Comparison of ENCODE assay signal across 18 cellular contexts in genomic region chr14:102736956-102737355, GRCh38. TPM values are rescaled to one million over a fixed set of nuclear protein-coding genes. Genes with fewer than 3 reads are reported as not detected.
A peak's percentile ranks its signal among the peaks of the same experiment; 100 is the strongest.
DNase-seq lines count a peak whose midpoint lies in the region; ATAC-seq, FAIRE-seq and TF ChIP-seq lines count a peak whose summit lies in the region.
"Had no signal": no experiment of that assay in that cellular context is flagged by ENCODE, and none has a peak within 500 bp of the region (broad histone marks: within the 10 kb centered on the region; RNA-seq: fewer than 3 reads in every experiment).

No MANE protein-coding gene starts in this region.

- peak overlapping the region; percentile 48 for H4K12ac ChIP-seq in trophoblast cell (ENCODE audit: low read depth, low read length)

- POLR2A ChIA-PET in K562 (lab: Yijun Ruan, JAX), result interaction anchor here (0.6 kb wide), 1 partner anchor 173 kb away, joined by 3 read pairs; no protein-coding TSS in a partner anchor
- POLR2A ChIA-PET in H1 (lab: Charles Lee; ENCODE audit: partially characterized antibody), result interaction anchor here (0.5 kb wide), 1 partner anchor 35 kb away, joined by 3 read pairs; no protein-coding TSS in a partner anchor
- POLR2A ChIA-PET in naive thymus-derived CD8-positive, alpha-beta T cell (lab: Charles Lee), result interaction anchor here (0.7 kb wide), 1 partner anchor 163 kb away, joined by 3 read pairs; no protein-coding TSS in a partner anchor

- H3K4me3 ChIP-seq in K562, result no peak overlapping the region
- H3K4me3 ChIP-seq in H1 (ENCODE audit: extremely low read depth in 1 of 4, insufficient read depth in 2 of 4, low read depth in 3 of 4, low read length in 4 of 4), result no peak overlapping the region
- no peak overlapping the region for H3K4me3 ChIP-seq in mesenchymal stem cell (ENCODE audit: insufficient read depth in 1 of 2, low read depth in 1 of 2, low read length in 2 of 2)
- no peak overlapping the region for H3K4me3 ChIP-seq in trophoblast cell (ENCODE audit: low read depth, low read length)
- H3K4me3 ChIP-seq: GM12878, GM23248 had no signal

- no peaks in the 10 kb centered on the region; the same call in 1 of the 2 replicates for H3K9me3 ChIP-seq in K562 (replicated peaks; ENCODE audit: control insufficient read depth, insufficient read depth, low read depth, low read length)
- H3K9me3 ChIP-seq in H1 (ENCODE audit: insufficient read depth in 2 of 2, low read depth in 1 of 2, low read length in 1 of 2), result peaks cover 0 to 4% of the 10 kb centered on the region in 2 experiments; a peak in 3 of 4 replicates
- H3K9me3 ChIP-seq in mesenchymal stem cell (ENCODE audit: control insufficient read depth, low read length), result peaks cover 18% of the 10 kb centered on the region
- H3K9me3 ChIP-seq in trophoblast cell (ENCODE audit: insufficient read depth, low read depth, low read length), result peaks cover 9% of the 10 kb centered on the region

- H2AFZ ChIP-seq in K562 (ENCODE audit: low read depth, low read length) (no peak overlapping the region), H1 (ENCODE audit: low read length) (no peak overlapping the region), mesenchymal stem cell (ENCODE audit: low read depth, low read length) (no peak overlapping the region), trophoblast cell (ENCODE audit: insufficient read depth, low read length, poor library complexity) (no peak overlapping the region)
- H2AFZ ChIP-seq: GM23248 had no signal

- H2BK15ac ChIP-seq in H1 (ENCODE audit: low read length), result no peak overlapping the region
- H2BK15ac ChIP-seq in mesenchymal stem cell (ENCODE audit: low read depth, poor library complexity, severe bottlenecking), result no peak overlapping the region

- H2BK5ac ChIP-seq in H1 (ENCODE audit: low read depth, low read length) (no peak overlapping the region; the same call in 1 of the 2 replicates), mesenchymal stem cell (ENCODE audit: low read depth, low read length, poor library complexity, severe bottlenecking) (peak overlapping the region; percentile 9), trophoblast cell (ENCODE audit: low read depth, low read length, poor library complexity) (no peak overlapping the region)

- no peaks in the 10 kb centered on the region for H3K4me1 ChIP-seq in K562 (replicated peaks in 1 of 2; ENCODE audit: control insufficient read depth in 2 of 2, insufficient read depth in 2 of 2, low read length in 2 of 2)
- no peaks in the 10 kb centered on the region for H3K4me1 ChIP-seq in H1 (replicated peaks in 1 of 4; ENCODE audit: control insufficient read depth in 3 of 4, insufficient read depth in 4 of 4, low read length in 3 of 4)
- peaks cover 2% of the 10 kb centered on the region for H3K4me1 ChIP-seq in mesenchymal stem cell (ENCODE audit: control insufficient read depth, insufficient read depth, low read depth, low read length)
- peaks cover 4 to 5% of the 10 kb centered on the region in 2 experiments for H3K4me1 ChIP-seq in trophoblast cell (ENCODE audit: control insufficient read depth in 1 of 2, insufficient read depth in 2 of 2, low read length in 2 of 2)
- H3K4me1 ChIP-seq: BE2C had no signal

- no peak overlapping the region for H3K18ac ChIP-seq in H1 (ENCODE audit: extremely low read depth, low read length)
- H3K18ac ChIP-seq in mesenchymal stem cell (ENCODE audit: low read depth in 1 of 2, low read length in 2 of 2), result no peak overlapping the region
- H3K18ac ChIP-seq in trophoblast cell (ENCODE audit: low read length), result no peak overlapping the region

- no peak overlapping the region for H4K91ac ChIP-seq in H1 (replicated peaks; ENCODE audit: insufficient read length, low read length)
- no peak overlapping the region for H4K91ac ChIP-seq in mesenchymal stem cell (ENCODE audit: low read length)
- no peak overlapping the region for H4K91ac ChIP-seq in trophoblast cell (ENCODE audit: low read depth, low read length)

- no peak overlapping the region for H3K9ac ChIP-seq in K562 (ENCODE audit: insufficient read depth in 1 of 2, low read depth in 2 of 2, low read length in 2 of 2)
- no peak overlapping the region for H3K9ac ChIP-seq in H1 (replicated peaks in 1 of 4; ENCODE audit: extremely low read depth in 1 of 4, low read depth in 3 of 4, low read length in 3 of 4)
- no peak overlapping the region for H3K9ac ChIP-seq in mesenchymal stem cell (ENCODE audit: low read length)
- peak overlapping the region; percentile 20 for H3K9ac ChIP-seq in trophoblast cell (ENCODE audit: low read length)
- H3K9ac ChIP-seq: GM23248 had no signal

- no peak overlapping the region for H4K8ac ChIP-seq in H1 (ENCODE audit: extremely low read depth, insufficient read depth, low read length)
- H4K8ac ChIP-seq in mesenchymal stem cell (ENCODE audit: low read length), result no peak overlapping the region
- H4K8ac ChIP-seq in trophoblast cell (ENCODE audit: low read depth, low read length), result no peak overlapping the region

- H4K5ac ChIP-seq in H1 (ENCODE audit: insufficient read length, low read depth, low read length), result no peak overlapping the region

- H2BK20ac ChIP-seq in H1 (ENCODE audit: low read length), result no peak overlapping the region

- peak overlapping the region in 2 of 10 donors; percentile 37 to 48 for H3K27ac Mint-ChIP-seq in naive thymus-derived CD8-positive, alpha-beta T cell
- no peak overlapping the region for H3K27ac Mint-ChIP-seq in osteocyte (ENCODE audit: unreplicated experiment)

- H2BK12ac ChIP-seq in H1 (ENCODE audit: low read depth, low read length) (0 out of 2 replicates have a peak overlapping the region, but pooled peaks have one; percentile 50), mesenchymal stem cell (ENCODE audit: low read length in 2 of 2) (no peak overlapping the region), trophoblast cell (ENCODE audit: low read length) (no peak overlapping the region)

- no peak for TF ChIP-seq EP300 in K562 (IDR thresholded peaks at IDR 0.05; ENCODE audit: low read length)
- TF ChIP-seq EP300 in H1 (IDR thresholded peaks at IDR 0.05; ENCODE audit: borderline replicate concordance in 1 of 2, low read depth in 2 of 2, low read length in 2 of 2), result no peak

- H3K14ac ChIP-seq in H1 (ENCODE audit: insufficient read length), result no peak overlapping the region
- H3K14ac ChIP-seq in mesenchymal stem cell (ENCODE audit: low read length in 2 of 2), result peak overlapping the region in 1 of 2 experiments; percentile 42
- no peak overlapping the region for H3K14ac ChIP-seq in trophoblast cell (ENCODE audit: low read length)

- H3K23ac ChIP-seq in H1 (ENCODE audit: insufficient read length) (no peak overlapping the region), mesenchymal stem cell (ENCODE audit: low read length in 2 of 2) (no peak overlapping the region), trophoblast cell (ENCODE audit: low read length) (no peak overlapping the region)

- peaks cover 0 to 8% (median 0%) of the 10 kb centered on the region in 4 donors for H3K4me1 Mint-ChIP-seq in naive thymus-derived CD8-positive, alpha-beta T cell
- no peaks in the 10 kb centered on the region for H3K4me1 Mint-ChIP-seq in osteocyte (ENCODE audit: unreplicated experiment)

- DNase-seq in K562 (ENCODE audit: extremely low read depth in 1 of 4, low spot score in 3 of 4) (no peak), H1 (ENCODE audit: low read depth in 1 of 2, low spot score in 2 of 2) (no peak), mesenchymal stem cell (no peak), trophoblast cell (no peak), osteocyte (ENCODE audit: extremely low spot score, unreplicated experiment) (no peak)
- DNase-seq in naive thymus-derived CD8-positive, alpha-beta T cell, result no peak
- DNase-seq: BE2C; CD4-positive, alpha-beta memory T cell; DMS79; GM23248; H7 had no signal

- TF ChIP-seq POLR2A in K562 (conservative IDR thresholded peaks at IDR 0.05) (no peak), H1 (IDR thresholded peaks at IDR 0.05; ENCODE audit: control extremely low read depth in 1 of 2, low read depth in 2 of 2, low read length in 2 of 2) (no peak)

- H3K27me3 ChIP-seq in K562 (ENCODE audit: control insufficient read depth in 2 of 2, insufficient read depth in 2 of 2, low read length in 2 of 2) (no peaks in the 10 kb centered on the region), H1 (replicated peaks in 1 of 4; ENCODE audit: control insufficient read depth in 3 of 4, extremely low read depth in 1 of 4, insufficient read depth in 3 of 4, low read length in 3 of 4) (no peaks in the 10 kb centered on the region), mesenchymal stem cell (ENCODE audit: control insufficient read depth in 1 of 2, insufficient read depth in 1 of 2, low read length in 2 of 2) (no peaks in the 10 kb centered on the region), trophoblast cell (ENCODE audit: insufficient read depth, low read length) (no peaks in the 10 kb centered on the region)
- H3K27me3 ChIP-seq: BE2C had no signal

- peak; percentile 9 for ATAC-seq in K562
- ATAC-seq in HG02759 (IDR thresholded peaks at IDR 0.05; ENCODE audit: unreplicated experiment), result no peak
- ATAC-seq in HG02763 (IDR thresholded peaks at IDR 0.05; ENCODE audit: unreplicated experiment), result no peak
- ATAC-seq in naive thymus-derived CD8-positive, alpha-beta T cell, result no peak

- in situ Hi-C loops in K562 (cut with MboI), result no loop called here

- 81% methylated on average over 3 of the region's 3 CpGs for WGBS in K562 (ENCODE audit: insufficient coverage, low coverage, missing lambda C conversion rate)
- WGBS in H1 (ENCODE audit: extremely low coverage in 1 of 2, insufficient coverage in 1 of 2, insufficient read length in 1 of 2, insufficient replicate concordance in 2 of 2, low coverage in 1 of 2, low lambda C conversion rate in 2 of 2, missing lambda C conversion rate in 1 of 2), 2 experiments, result 88% methylated on average over 3 of the region's 3 CpGs; no CpG with 5 or more reads in 1 of the 2 experiments
- WGBS in mesenchymal stem cell, result 100% methylated on average over 3 of the region's 3 CpGs
- WGBS in trophoblast cell (ENCODE audit: extremely low coverage, insufficient coverage, insufficient read length), result no CpG with 5 or more reads among the region's 3 CpGs

- H3K9me1 ChIP-seq in K562 (ENCODE audit: control insufficient read depth, insufficient read depth, low read length), result no peaks in the 10 kb centered on the region

- H3K56ac ChIP-seq in H1 (replicated peaks; ENCODE audit: insufficient read length, low read depth, low read length), result no peak overlapping the region

- intact Hi-C loops in K562 (cut with micrococcal nuclease), result no loop called here

- H3K27ac ChIP-seq in K562 (ENCODE audit: extremely low read depth, low read depth, low read length) (no peak overlapping the region), H1 (ENCODE audit: low read depth, low read length) (no peak overlapping the region), mesenchymal stem cell (ENCODE audit: low read length, poor library complexity, severe bottlenecking) (no peak overlapping the region), trophoblast cell (ENCODE audit: low read depth, low read length) (no peak overlapping the region)
- H3K27ac ChIP-seq: C4-2B, GM23248 had no signal

- TF ChIP-seq RAD21 in K562 (CRISPR knock-in tag; conservative IDR thresholded peaks at IDR 0.05 in 1 of 2, IDR thresholded peaks at IDR 0.05 in 1 of 2), result no peak
- TF ChIP-seq RAD21 in H1 (IDR thresholded peaks at IDR 0.05 in 1 of 2, conservative IDR thresholded peaks at IDR 0.05 in 1 of 2; ENCODE audit: low read depth in 2 of 2, low read length in 2 of 2), result no peak

- BruUV-seq in K562 (replicated peaks; lab: Mats Ljungman, UMichigan), result no TSS peak

- no peak overlapping the region for H3K4me3 Mint-ChIP-seq in naive thymus-derived CD8-positive, alpha-beta T cell
- H3K4me3 Mint-ChIP-seq in osteocyte (ENCODE audit: unreplicated experiment), result no peak overlapping the region
- H3K4me3 Mint-ChIP-seq: CD4-positive, alpha-beta memory T cell had no signal

- H3K79me1 ChIP-seq in H1 (ENCODE audit: low read depth, low read length) (0 out of 2 replicates have a peak, but pooled peaks cover 2% of the 10 kb centered on the region), mesenchymal stem cell (replicated peaks; ENCODE audit: low read length, poor library complexity, severe bottlenecking) (peaks cover 3% of the 10 kb centered on the region), trophoblast cell (ENCODE audit: low read length) (peaks cover 3% of the 10 kb centered on the region)

- peaks cover 0 to 7% (median 1%) of the 10 kb centered on the region in 9 donors for H3K9me3 Mint-ChIP-seq in naive thymus-derived CD8-positive, alpha-beta T cell
- H3K9me3 Mint-ChIP-seq in osteocyte (ENCODE audit: unreplicated experiment), result no peaks in the 10 kb centered on the region

- H4K20me1 ChIP-seq in K562 (replicated peaks; ENCODE audit: control insufficient read depth, insufficient read depth, low read length) (no peaks in the 10 kb centered on the region), H1 (replicated peaks in 1 of 2; ENCODE audit: control insufficient read depth in 1 of 2, insufficient read depth in 2 of 2, low read length in 2 of 2) (peaks cover 0 to 3% of the 10 kb centered on the region in 2 experiments)

- H3K36me3 ChIP-seq in K562 (ENCODE audit: control insufficient read depth, insufficient read depth, low read length), result peaks cover 16% of the 10 kb centered on the region; the same call in 1 of the 3 replicates
- H3K36me3 ChIP-seq in H1 (ENCODE audit: control insufficient read depth in 2 of 4, insufficient read depth in 4 of 4, low read length in 3 of 4), result no peaks in the 10 kb centered on the region
- H3K36me3 ChIP-seq in mesenchymal stem cell (ENCODE audit: control insufficient read depth in 1 of 2, insufficient read depth in 2 of 2, low read depth in 1 of 2, low read length in 2 of 2), result peaks cover 19 to 47% of the 10 kb centered on the region in 2 experiments
- peaks cover 47 to 54% of the 10 kb centered on the region in 2 experiments for H3K36me3 ChIP-seq in trophoblast cell (ENCODE audit: control insufficient read depth in 1 of 2, insufficient read depth in 2 of 2, low read length in 2 of 2)

- H3K23me2 ChIP-seq in H1 (ENCODE audit: low read depth, low read length), result no peaks in the 10 kb centered on the region

- H3K36me3 Mint-ChIP-seq in naive thymus-derived CD8-positive, alpha-beta T cell, result peaks cover 0 to 11% (median 0%) of the 10 kb centered on the region in 3 donors
- peaks cover 14% of the 10 kb centered on the region for H3K36me3 Mint-ChIP-seq in osteocyte (ENCODE audit: unreplicated experiment)

- no peak overlapping the region for H3K4ac ChIP-seq in H1 (replicated peaks; ENCODE audit: insufficient read length, low read depth, low read length)
- H3K4ac ChIP-seq in mesenchymal stem cell (ENCODE audit: low read depth in 1 of 2, low read length in 2 of 2), result no peak overlapping the region
- H3K4ac ChIP-seq in trophoblast cell (ENCODE audit: low read depth, low read length), result no peak overlapping the region

- CTCF ChIA-PET in K562 (lab: Yijun Ruan, JAX; ENCODE audit: low intra/inter-chr PET ratio) (no interaction called here), H1 (lab: Charles Lee; ENCODE audit: partially characterized antibody) (interaction anchor here (0.7 to 1.5 kb wide), 5 partner anchors 13 to 104 kb away, joined by 3 to 4 read pairs (median 3); no protein-coding TSS in a partner anchor)

- TF ChIP-seq CTCF in K562 (IDR thresholded peaks at IDR 0.05 in 2 of 3, conservative IDR thresholded peaks at IDR 0.05 in 1 of 3; ENCODE audit: insufficient read depth in 2 of 3, low read depth in 1 of 3, low read length in 3 of 3) (no peak), H1 (IDR thresholded peaks at IDR 0.05; ENCODE audit: control extremely low read depth in 1 of 3, insufficient read depth in 1 of 3, low read depth in 1 of 3, low read length in 3 of 3) (no peak), osteocyte (IDR thresholded peaks at IDR 0.05) (no peak)

- FAIRE-seq in K562 (lab: Jason Lieb, UNC) (no peak), H1 (lab: Jason Lieb, UNC) (no peak)
- FAIRE-seq: A204.1, GM12878, GM18507, HTR-8/SVneo had no signal

- H2BK120ac ChIP-seq in H1 (replicated peaks; ENCODE audit: low read depth, low read length) (no peak overlapping the region), mesenchymal stem cell (ENCODE audit: low read depth, low read length) (no peak overlapping the region), trophoblast cell (ENCODE audit: insufficient read depth, low read length, poor library complexity) (no peak overlapping the region)

- H2AK5ac ChIP-seq in H1 (ENCODE audit: low read depth, low read length), result no peak overlapping the region
- no peak overlapping the region for H2AK5ac ChIP-seq in mesenchymal stem cell (ENCODE audit: low read length, severe bottlenecking)
- H2AK5ac ChIP-seq in trophoblast cell (ENCODE audit: low read length), result no peak overlapping the region

- H3K27me3 Mint-ChIP-seq in naive thymus-derived CD8-positive, alpha-beta T cell, result no peaks in the 10 kb centered on the region
- H3K27me3 Mint-ChIP-seq in osteocyte (ENCODE audit: unreplicated experiment), result no peaks in the 10 kb centered on the region
- H3K27me3 Mint-ChIP-seq: CD4-positive, alpha-beta memory T cell had no signal

- H3K79me2 ChIP-seq in K562 (ENCODE audit: control insufficient read depth, insufficient read depth, low read length) (no peaks in the 10 kb centered on the region), H1 (ENCODE audit: control insufficient read depth in 1 of 2, insufficient read depth in 2 of 2, low read length in 2 of 2) (no peaks in the 10 kb centered on the region), trophoblast cell (ENCODE audit: control insufficient read depth, insufficient read depth, low read length, poor library complexity) (peaks cover 2% of the 10 kb centered on the region)

- H3K4me2 ChIP-seq in K562 (ENCODE audit: insufficient read depth, low read length) (no peak overlapping the region), H1 (ENCODE audit: insufficient read depth in 1 of 2, low read depth in 2 of 2, low read length in 2 of 2) (no peak overlapping the region), mesenchymal stem cell (ENCODE audit: low read length, poor library complexity, severe bottlenecking) (no peak overlapping the region), trophoblast cell (ENCODE audit: low read length) (no peak overlapping the region)

RNA-seq across cellular contexts. Expression of gene TRAF3, which starts 40.3 kb away (rescaled TPM):
- 42.1 and 44.1 TPM in 2 replicates for total RNA-seq in K562 (2011; cell fraction: chromatin; rRNA removed; ENCODE audit: low replicate concordance)
- total RNA-seq in K562 (2011; cell fraction: nucleolus; rRNA removed), result 22.5 and 22.8 TPM in 2 replicates
- total RNA-seq in K562 (2011; cell fraction: nucleoplasm; rRNA removed), result 25.0 and 25.2 TPM in 2 replicates
- total RNA-seq in K562 (2014; rRNA removed), result 8.1 and 11.4 TPM in 2 replicates
- 9.1 and 9.9 TPM in 2 replicates for total RNA-seq in K562 (2014; rRNA removed; fragmentation: Illumina TruSeq; extraction: Trizol)
- total RNA-seq in K562 (2015; rRNA removed; fragmentation: Illumina TruSeq; extraction: Trizol), result 7.4 and 9.9 TPM in 2 replicates
- 20.7 and 21.3 TPM in 2 replicates for total RNA-seq in K562 (2021)
- 13.6 and 15.3 TPM in 2 replicates for polyA plus RNA-seq in K562 (2011; rRNA removed)
- polyA plus RNA-seq in K562 (2011; cell fraction: cytosol; rRNA removed), result 9.6 and 13.1 TPM in 2 replicates
- 14.3 and 18.4 TPM in 2 replicates for polyA plus RNA-seq in K562 (2011; cell fraction: nucleus; rRNA removed)
- 7.7 and 9.8 TPM in 2 replicates for polyA plus RNA-seq in K562 (2012)
- 10.7 and 11.5 TPM in 2 replicates for polyA plus RNA-seq in K562 (2014; fragmentation: Illumina TruSeq; extraction: Trizol)
- under 1 TPM; 0.52 to 0.57 TPM for polyA plus RNA-seq in K562 (2014; fragmentation: Nextera tagmentation; extraction: Ambion mirVana)
- 12.1 and 15.3 TPM in 2 replicates for polyA plus RNA-seq in K562 (2014; rRNA removed)
- 40.9 and 41.5 TPM in 2 replicates for polyA minus RNA-seq in K562 (2011; rRNA and poly(A)+ RNA removed)
- 12.6 and 14.8 TPM in 2 replicates for polyA minus RNA-seq in K562 (2011; cell fraction: cytosol; rRNA and poly(A)+ RNA removed)
- 6.6 and 12.8 TPM in 2 replicates for polyA minus RNA-seq in K562 (2011; cell fraction: nucleus; rRNA and poly(A)+ RNA removed)
- 10.0 and 12.1 TPM in 2 replicates for total RNA-seq in H1 (2021; fragmentation: NEBNext Ultra II Directional; extraction: Animal tissue kit (Norgen Biotek cat#: 25700))
- polyA plus RNA-seq in H1 (2011; rRNA removed), result 5.8 and 6.5 TPM in 2 replicates
- 6.7 TPM for polyA plus RNA-seq in H1 (2011; cell fraction: cytosol; rRNA removed)
- 11.0 TPM for polyA plus RNA-seq in H1 (2011; cell fraction: nucleus; rRNA removed)
- 6.8 to 8.1 TPM (median 7.6 TPM) in 4 replicates for polyA plus RNA-seq in H1 (2012, experiment 1 of 2)
- polyA plus RNA-seq in H1 (2012, experiment 2 of 2), result 3.8 TPM
- 4.9 TPM for polyA plus RNA-seq in H1 (2013, experiment 1 of 2)
- polyA plus RNA-seq in H1 (2013, experiment 2 of 2), result 5.2 TPM
- polyA minus RNA-seq in H1 (2011; rRNA and poly(A)+ RNA removed), result 14.0 and 19.4 TPM in 2 replicates
- polyA minus RNA-seq in H1 (2011; cell fraction: cytosol; rRNA and poly(A)+ RNA removed), result 4.9 TPM
- 10.2 TPM for polyA minus RNA-seq in H1 (2011; cell fraction: nucleus; rRNA and poly(A)+ RNA removed)
- polyA plus RNA-seq in mesenchymal stem cell (2013, experiment 1 of 2), result 10.7 TPM
- 11.9 TPM for polyA plus RNA-seq in mesenchymal stem cell (2013, experiment 2 of 2)
- polyA plus RNA-seq in trophoblast cell (2013), result 7.5 and 8.6 TPM in 2 replicates
- total RNA-seq in naive thymus-derived CD8-positive, alpha-beta T cell, result 10 to 100 TPM; 40.8 to 45.2 TPM
- 10 to 100 TPM; 13.3 to 18.5 (median 13.8) TPM for polyA plus RNA-seq in naive thymus-derived CD8-positive, alpha-beta T cell
- 15.9 and 18.8 TPM in 2 replicates for total RNA-seq in osteocyte

Comparison
In these comparisons a context has a peak if more than half of its experiments do, and no peak if none do; other contexts are left out.
1. Of the 49 proteins assayed by ChIP-seq in both K562 and H1: peak only in K562: none; only in H1: POLR2AphosphoS5; in both: none; in neither: 48.